15 cellular contexts compared by ENCODE assay signal in genomic region chr2:84719434-84719833, GRCh38.
"Had no signal": no experiment of that assay in that cellular context is flagged by ENCODE, and none has a peak within 500 bp of the region (broad histone marks: within the 10 kb centered on the region; RNA-seq: fewer than 3 reads in every experiment).

No MANE protein-coding gene starts in this region.

- H3K27ac ChIP-seq: epithelial cell of prostate, gastrocnemius medialis, heart right ventricle, right atrium auricular region, transverse colon had no signal

- H3K27ac Mint-ChIP-seq: dendritic cell treated with granulocyte-macrophage colony-stimulating factor and Interleukin-4, amounts not matched to agents 40 ng/mL and 50 ng/mL, for 4 days; effector memory CD8-positive, alpha-beta T cell; natural killer cell treated with Interleukin-12 subunit alpha and Interleukin-12 subunit beta and Interleukin-15 and Interleukin-18, amount 100 ng/mL, for 72 hours had no signal

- DNase-seq: anterior cingulate cortex; cerebellar nuclear complex; effector memory CD8-positive, alpha-beta T cell; gastrocnemius medialis; heart right ventricle; mucosa of descending colon; nucleus accumbens; transverse colon had no signal

- H3K36me3 Mint-ChIP-seq: natural killer cell treated with Interleukin-12 subunit alpha and Interleukin-12 subunit beta and Interleukin-15 and Interleukin-18, amount 100 ng/mL, for 72 hours had no signal

- H3K4me1 ChIP-seq: gastrocnemius medialis, heart right ventricle, right atrium auricular region, transverse colon had no signal

- FAIRE-seq: islet of Langerhans had no signal

- H3K9me3 Mint-ChIP-seq: dendritic cell treated with granulocyte-macrophage colony-stimulating factor and Interleukin-4, amounts not matched to agents 40 ng/mL and 50 ng/mL, for 4 days; effector memory CD8-positive, alpha-beta T cell; natural killer cell treated with Interleukin-12 subunit alpha and Interleukin-12 subunit beta and Interleukin-15 and Interleukin-18, amount 100 ng/mL, for 72 hours had no signal

- H3K4me3 Mint-ChIP-seq: dendritic cell treated with granulocyte-macrophage colony-stimulating factor and Interleukin-4, amounts not matched to agents 40 ng/mL and 50 ng/mL, for 4 days; effector memory CD8-positive, alpha-beta T cell; natural killer cell treated with Interleukin-12 subunit alpha and Interleukin-12 subunit beta and Interleukin-15 and Interleukin-18, amount 100 ng/mL, for 72 hours had no signal

- H3K36me3 ChIP-seq: gastrocnemius medialis, heart right ventricle, right atrium auricular region, transverse colon had no signal

- ATAC-seq: effector memory CD8-positive, alpha-beta T cell; gastrocnemius medialis; heart right ventricle; mucosa of descending colon; natural killer cell treated with Interleukin-12 subunit alpha and Interleukin-12 subunit beta and Interleukin-15 and Interleukin-18, amount 100 ng/mL, for 72 hours; SK-N-SH treated with all-trans-retinoic acid at 6 μM for 48 hours had no signal

- H3K27me3 Mint-ChIP-seq: effector memory CD8-positive, alpha-beta T cell; natural killer cell treated with Interleukin-12 subunit alpha and Interleukin-12 subunit beta and Interleukin-15 and Interleukin-18, amount 100 ng/mL, for 72 hours had no signal

- H3K4me3 ChIP-seq: gastrocnemius medialis, heart right ventricle, mucosa of descending colon, right atrium auricular region, smooth muscle cell, transverse colon had no signal

- H3K27me3 ChIP-seq: gastrocnemius medialis, heart right ventricle, right atrium auricular region, transverse colon had no signal

- H3K9me3 ChIP-seq: gastrocnemius medialis, heart right ventricle, mucosa of descending colon, right atrium auricular region, transverse colon had no signal
